In the genomic region with DNA sequence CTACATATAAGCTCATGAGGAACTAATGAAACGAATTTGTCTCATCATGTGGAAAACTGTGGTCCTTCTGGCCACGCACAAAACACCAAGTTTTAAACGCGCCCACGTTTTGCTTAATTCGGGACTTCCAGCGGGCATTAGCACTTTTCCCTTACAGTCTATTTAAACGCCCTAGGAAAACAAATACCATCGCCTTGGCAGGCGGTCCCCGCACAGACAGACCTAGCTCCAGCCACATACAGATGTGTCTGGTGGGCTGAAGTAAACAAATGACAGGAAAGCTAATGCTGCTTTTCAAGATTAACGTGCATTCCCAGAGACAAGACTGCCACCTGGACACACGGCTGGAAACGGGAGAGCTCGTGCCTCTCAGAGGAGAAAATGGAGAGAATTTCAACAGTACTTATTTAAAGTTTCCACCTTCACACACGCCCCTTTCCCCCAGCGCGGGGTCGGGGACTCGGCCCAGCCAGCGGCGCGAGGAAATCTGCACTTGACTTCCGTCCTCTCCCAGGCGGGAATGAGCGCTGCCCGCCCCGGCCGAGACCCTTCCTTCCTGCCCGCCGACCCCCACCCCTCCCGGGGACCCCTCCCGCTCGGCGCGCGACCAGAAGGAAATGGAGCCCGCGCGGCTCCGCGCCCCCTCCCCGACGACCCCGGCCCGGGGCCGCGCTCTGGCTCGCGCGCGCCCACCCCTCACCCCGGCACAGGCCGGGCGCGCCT, we compare ENCODE assay signal across 1 cellular context.
TF ChIP-seq lines count a peak whose summit lies in the region.

No MANE protein-coding gene starts in this region.

TF ChIP-seq in K562, 482 proteins besides CTCF, POLR2A, EP300 and RAD21 (continued from another document):
- TF ChIP-seq TOE1 (IDR thresholded peaks at IDR 0.05; ENCODE audit: borderline replicate concordance) (no peak), TOE1 (CRISPR knock-in tag; IDR thresholded peaks at IDR 0.05; ENCODE audit: borderline replicate concordance, low read depth) (no peak), ZFX (CRISPR knock-in tag; IDR thresholded peaks at IDR 0.05) (peak; percentile 50; the same call in 1 of the 2 replicates), MECOM (CRISPR knock-in tag; IDR thresholded peaks at IDR 0.05) (no peak), FOXA1 (IDR thresholded peaks at IDR 0.05; ENCODE audit: borderline replicate concordance) (no peak), RBM15 (IDR thresholded peaks at IDR 0.05; ENCODE audit: insufficient read depth, low read length) (no peak), CCNT2 (IDR thresholded peaks at IDR 0.05; ENCODE audit: borderline replicate concordance, extremely low read depth, insufficient read length, low read depth, low read length) (peak; percentile 0), SIN3A (IDR thresholded peaks at IDR 0.05; ENCODE audit: borderline replicate concordance in 2 of 2, control insufficient read depth in 1 of 2, low read depth in 2 of 2, low read length in 2 of 2) (peak in 1 of 2 experiments; percentile 5; a peak in 1 of 4 replicates), EP400 (IDR thresholded peaks at IDR 0.05) (0 out of 2 replicates have a peak, but pooled peaks have one; percentile 16), ZNF24 (IDR thresholded peaks at IDR 0.05) (peak; percentile 49; the same call in 1 of the 2 replicates), RBFOX2 (IDR thresholded peaks at IDR 0.05; ENCODE audit: low read depth, low read length) (peak; percentile 7; the same call in 1 of the 2 replicates), STAT5A (IDR thresholded peaks at IDR 0.05; ENCODE audit: borderline replicate concordance, low read length) (no peak), ZNF23 (CRISPR knock-in tag; IDR thresholded peaks at IDR 0.05) (no peak), HMGXB4 (CRISPR knock-in tag; IDR thresholded peaks at IDR 0.05) (no peak), ZBTB7A (IDR thresholded peaks at IDR 0.05; ENCODE audit: borderline replicate concordance, control insufficient read depth, low read depth, low read length) (peak; percentile 87), CXXC5 (CRISPR knock-in tag; IDR thresholded peaks at IDR 0.05) (0 out of 2 replicates have a peak, but pooled peaks have one; percentile 17), CBX2 (IDR thresholded peaks at IDR 0.05; ENCODE audit: insufficient read depth, low read length, poor library complexity, severe bottlenecking) (no peak), SAFB2 (IDR thresholded peaks at IDR 0.05; ENCODE audit: borderline replicate concordance, low read depth, low read length, severe bottlenecking) (no peak), HDAC3 (IDR thresholded peaks at IDR 0.05; ENCODE audit: borderline replicate concordance, partially characterized antibody) (no peak), KDM4B (IDR thresholded peaks at IDR 0.05; ENCODE audit: borderline replicate concordance in 2 of 2, low read depth in 1 of 2) (no peak), ZNF445 (CRISPR knock-in tag; IDR thresholded peaks at IDR 0.05; ENCODE audit: low read depth) (no peak), ZNF444 (CRISPR knock-in tag; IDR thresholded peaks at IDR 0.05) (no peak), JUND (IDR thresholded peaks at IDR 0.05; ENCODE audit: borderline replicate concordance, low read depth, low read length) (no peak), JUND (tag; IDR thresholded peaks at IDR 0.05; ENCODE audit: borderline replicate concordance, low read depth, low read length) (0 out of 3 replicates have a peak, but pooled peaks have one; percentile 30), THRA (IDR thresholded peaks at IDR 0.05) (no peak), CAMTA2 (CRISPR knock-in tag; conservative IDR thresholded peaks at IDR 0.05) (no peak), DACH1 (IDR thresholded peaks at IDR 0.05; ENCODE audit: partially characterized antibody) (peak; percentile 15)
- TF ChIP-seq, protein P1, sequence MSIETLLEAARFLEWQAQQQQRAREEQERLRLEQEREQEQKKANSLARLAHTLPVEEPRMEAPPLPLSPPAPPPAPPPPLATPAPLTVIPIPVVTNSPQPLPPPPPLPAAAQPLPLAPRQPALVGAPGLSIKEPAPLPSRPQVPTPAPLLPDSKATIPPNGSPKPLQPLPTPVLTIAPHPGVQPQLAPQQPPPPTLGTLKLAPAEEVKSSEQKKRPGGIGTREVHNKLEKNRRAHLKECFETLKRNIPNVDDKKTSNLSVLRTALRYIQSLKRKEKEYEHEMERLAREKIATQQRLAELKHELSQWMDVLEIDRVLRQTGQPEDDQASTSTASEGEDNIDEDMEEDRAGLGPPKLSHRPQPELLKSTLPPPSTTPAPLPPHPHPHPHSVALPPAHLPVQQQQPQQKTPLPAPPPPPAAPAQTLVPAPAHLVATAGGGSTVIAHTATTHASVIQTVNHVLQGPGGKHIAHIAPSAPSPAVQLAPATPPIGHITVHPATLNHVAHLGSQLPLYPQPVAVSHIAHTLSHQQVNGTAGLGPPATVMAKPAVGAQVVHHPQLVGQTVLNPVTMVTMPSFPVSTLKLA (conservative IDR thresholded peaks at IDR 0.05) = peak; percentile 19 to 63; a peak in 2 of 4 replicates
- TF ChIP-seq, protein P2, sequence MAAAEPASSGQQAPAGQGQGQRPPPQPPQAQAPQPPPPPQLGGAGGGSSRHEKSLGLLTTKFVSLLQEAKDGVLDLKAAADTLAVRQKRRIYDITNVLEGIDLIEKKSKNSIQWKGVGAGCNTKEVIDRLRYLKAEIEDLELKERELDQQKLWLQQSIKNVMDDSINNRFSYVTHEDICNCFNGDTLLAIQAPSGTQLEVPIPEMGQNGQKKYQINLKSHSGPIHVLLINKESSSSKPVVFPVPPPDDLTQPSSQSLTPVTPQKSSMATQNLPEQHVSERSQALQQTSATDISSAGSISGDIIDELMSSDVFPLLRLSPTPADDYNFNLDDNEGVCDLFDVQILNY (CRISPR knock-in tag; IDR thresholded peaks at IDR 0.05) = 0 out of 2 replicates have a peak, but pooled peaks have one; percentile 24
